ENCODE assay signal across 10 cellular contexts in the genomic region with DNA sequence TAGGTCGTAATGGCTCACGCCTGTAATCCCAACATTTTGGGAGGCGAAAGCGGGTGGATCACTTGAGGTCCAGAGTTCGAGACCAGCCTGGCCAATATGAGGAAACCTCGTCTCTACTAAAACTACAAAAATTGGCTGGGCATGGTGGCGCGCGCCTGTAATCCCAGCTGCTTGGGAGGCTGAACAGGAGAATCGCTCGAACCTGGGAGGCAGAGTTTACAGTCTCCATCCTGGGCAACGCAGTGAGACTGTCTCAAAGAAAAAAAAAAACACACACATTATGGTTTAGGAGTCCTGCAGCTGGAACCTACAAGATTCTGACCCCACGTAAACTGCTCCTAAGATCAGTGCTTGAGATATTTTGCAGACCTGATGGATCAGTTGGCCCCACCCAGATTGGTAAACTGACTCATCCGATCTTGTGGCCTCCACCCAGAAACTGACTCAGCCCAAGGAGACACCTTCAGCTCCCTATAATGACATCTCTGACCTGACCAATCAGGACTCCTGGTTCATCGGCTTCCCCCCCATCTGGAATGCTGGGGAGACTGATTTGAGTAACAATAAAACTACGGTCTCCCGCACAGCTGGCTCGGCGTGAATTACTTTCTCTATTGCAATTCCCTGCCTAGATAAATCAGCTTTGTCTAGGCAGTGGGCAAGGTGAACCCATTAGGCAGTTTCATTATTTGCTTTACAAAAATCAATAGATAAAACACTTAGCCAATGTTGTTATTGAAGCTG.
DNase-seq lines count a peak whose midpoint lies in the region; ATAC-seq, FAIRE-seq and TF ChIP-seq lines count a peak whose summit lies in the region.
"Had no signal": no experiment of that assay in that cellular context is flagged by ENCODE, and none has a peak within 500 bp of the region (broad histone marks: within the 10 kb centered on the region; RNA-seq: fewer than 3 reads in every experiment).

No MANE protein-coding gene starts in this region.

- H3K27ac ChIP-seq in small intestine (ENCODE audit: low read depth in 1 of 2, low read length in 1 of 2) = peak overlapping the region; percentile 8 to 55

- no peak overlapping the region for H3K4me3 Mint-ChIP-seq in activated T-cell treated with anti-CD3 and anti-CD28 coated beads, Interleukin-2, amount 50 U/mL, for 24 hours

- FAIRE-seq in small intestine (lab: Jason Lieb, UNC) = no peak

- no peaks in the 10 kb centered on the region for H3K9me3 ChIP-seq in small intestine (ENCODE audit: control insufficient read depth, low read depth)

- peaks cover 15% of the 10 kb centered on the region for H3K36me3 Mint-ChIP-seq in activated T-cell treated with anti-CD3 and anti-CD28 coated beads, Interleukin-2, amount 50 U/mL, for 24 hours (ENCODE audit: low read depth)

- H3K27me3 Mint-ChIP-seq in activated T-cell treated with anti-CD3 and anti-CD28 coated beads, Interleukin-2, amount 50 U/mL, for 24 hours = no peaks in the 10 kb centered on the region

- peak; percentile 64 to 65 for DNase-seq in activated T-cell treated with anti-CD3 and anti-CD28 coated beads, Interleukin-2, amount 50 U/mL, for 48 hours
- DNase-seq in activated T-cell treated with anti-CD3 and anti-CD28 coated beads, Interleukin-2, amount 50 U/mL, for 24 hours = no peak
- DNase-seq in NCI-H774 (lab: John Stamatoyannopoulos, UW) (peak; percentile 37), choroid plexus epithelial cell (ENCODE audit: low read depth) (peak; percentile 35), small intestine (peak; percentile 94), NCI-H2196 treated with DMSO at 0.1 percent for 48 hours (lab: John Stamatoyannopoulos, UW; ENCODE audit: unreplicated experiment) (no peak), GM20000 (ENCODE audit: low spot score) (no peak)
- DNase-seq: activated CD4-positive, CD25-positive, alpha-beta regulatory T cell; nucleus accumbens had no signal

- no peaks in the 10 kb centered on the region for H3K36me3 ChIP-seq in small intestine (ENCODE audit: control insufficient read depth in 2 of 2, insufficient read depth in 2 of 2, low read length in 2 of 2)

- H3K27ac Mint-ChIP-seq in activated T-cell treated with anti-CD3 and anti-CD28 coated beads, Interleukin-2, amount 50 U/mL, for 24 hours = no peak overlapping the region

- H3K4me3 ChIP-seq in choroid plexus epithelial cell (ENCODE audit: low read depth, low read length) (peak overlapping the region; percentile 8), small intestine (ENCODE audit: low read depth in 1 of 2, low read length in 2 of 2) (no peak overlapping the region)

- H3K4me1 Mint-ChIP-seq in activated T-cell treated with anti-CD3 and anti-CD28 coated beads, Interleukin-2, amount 50 U/mL, for 24 hours (ENCODE audit: low read depth) = peaks cover 30% of the 10 kb centered on the region

- WGBS in small intestine, 3 donors = 56 to 73% (median 67%) methylated on average over 19 of the region's 19 CpGs

- H3K9me3 Mint-ChIP-seq in activated T-cell treated with anti-CD3 and anti-CD28 coated beads, Interleukin-2, amount 50 U/mL, for 24 hours = no peaks in the 10 kb centered on the region

- TF ChIP-seq CTCF in choroid plexus epithelial cell (conservative IDR thresholded peaks at IDR 0.05; ENCODE audit: low read depth, low read length) (no peak), GM20000 (IDR thresholded peaks at IDR 0.05; ENCODE audit: extremely low read depth, missing control alignments) (no peak)

- peaks cover 0 to 2% of the 10 kb centered on the region in 2 donors for H3K4me1 ChIP-seq in small intestine (ENCODE audit: control insufficient read depth in 2 of 2, insufficient read depth in 1 of 2, low read depth in 1 of 2, low read length in 1 of 2)

- no peak for ATAC-seq in GM21723 (IDR thresholded peaks at IDR 0.05; ENCODE audit: unreplicated experiment)

- no peaks in the 10 kb centered on the region for H3K27me3 ChIP-seq in small intestine (ENCODE audit: control insufficient read depth in 2 of 2, insufficient read depth in 2 of 2, low read length in 2 of 2)

Comparison
In these comparisons a context has a peak if more than half of its experiments do, and no peak if none do; other contexts are left out.
1. DNase-seq: peak in activated T-cell treated with anti-CD3 and anti-CD28 coated beads, Interleukin-2, amount 50 U/mL, for 48 hours (2 of 2), NCI-H774 (single experiment), choroid plexus epithelial cell (single experiment) and small intestine (single experiment); none in activated T-cell treated with anti-CD3 and anti-CD28 coated beads, Interleukin-2, amount 50 U/mL, for 24 hours (single experiment), NCI-H2196 treated with DMSO at 0.1 percent for 48 hours (single experiment) and GM20000 (single experiment).